ENCODE assay signal across 12 cellular contexts in the genomic region with DNA sequence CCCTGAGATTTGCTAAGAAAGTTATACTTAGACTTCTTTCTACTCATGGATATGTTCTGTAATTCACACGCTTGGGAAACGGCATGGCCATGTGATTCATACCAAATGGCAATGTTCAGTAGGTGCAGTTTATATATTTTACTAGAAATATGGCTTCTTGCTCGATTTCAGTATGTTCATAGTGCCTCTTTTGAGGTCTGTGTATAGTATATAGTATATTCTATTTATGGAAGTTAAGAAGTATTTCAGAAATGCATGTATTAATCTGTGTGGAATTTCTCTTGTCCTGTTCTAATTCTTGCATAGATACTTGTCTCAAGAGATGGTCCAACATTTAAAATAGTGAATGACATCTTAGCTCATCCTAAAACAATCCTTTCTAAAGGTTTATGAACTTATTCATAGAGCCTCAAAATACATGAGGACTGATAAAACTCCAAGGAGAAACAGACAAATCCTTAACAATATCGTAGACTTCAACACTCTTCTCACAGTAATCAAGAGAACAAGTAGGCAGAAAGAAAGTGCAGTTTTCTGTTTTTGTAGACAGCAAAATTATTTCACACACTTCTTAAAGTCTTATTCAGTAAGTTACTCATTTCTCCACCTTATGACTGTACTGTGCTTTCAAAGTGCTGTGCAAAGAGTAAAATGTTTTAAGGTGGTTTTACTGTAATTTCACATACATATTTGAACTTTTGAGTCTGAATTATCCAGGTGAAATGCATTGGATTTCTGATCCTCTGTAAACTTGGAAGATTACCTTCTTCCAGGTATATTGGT. TPM values are rescaled to one million over a fixed set of nuclear protein-coding genes. Genes with fewer than 3 reads are reported as not detected.
DNase-seq lines count a peak whose midpoint lies in the region; ATAC-seq, FAIRE-seq and TF ChIP-seq lines count a peak whose summit lies in the region.
"Had no signal": no experiment of that assay in that cellular context is flagged by ENCODE, and none has a peak within 500 bp of the region (broad histone marks: within the 10 kb centered on the region; RNA-seq: fewer than 3 reads in every experiment).

No MANE protein-coding gene starts in this region.

- no peaks in the 10 kb centered on the region for H3K36me3 Mint-ChIP-seq in activated naive CD8-positive, alpha-beta T cell
- H3K36me3 Mint-ChIP-seq in memory B cell (peaks cover 3% of the 10 kb centered on the region), neural progenitor cell (peaks cover 21% of the 10 kb centered on the region)

- peaks cover 82% of the 10 kb centered on the region for H3K4me1 Mint-ChIP-seq in activated naive CD8-positive, alpha-beta T cell (ENCODE audit: low read depth)
- H3K4me1 Mint-ChIP-seq in memory B cell: peaks cover 33% of the 10 kb centered on the region
- H3K4me1 Mint-ChIP-seq in neural progenitor cell: peaks cover 2% of the 10 kb centered on the region

- H3F3A ChIP-seq in neural progenitor cell (ENCODE audit: low read depth): no peaks in the 10 kb centered on the region

- intact Hi-C loops in colonic mucosa (cut with DNase I): no loop called here

- peak overlapping the region; percentile 42 for H3K27ac Mint-ChIP-seq in activated naive CD8-positive, alpha-beta T cell
- peak overlapping the region; percentile 67 for H3K27ac Mint-ChIP-seq in memory B cell
- no peak overlapping the region for H3K27ac Mint-ChIP-seq in neural progenitor cell

- CTCF ChIA-PET in AG04449 (lab: Yijun Ruan, JAX): interaction anchor here (1.0 to 2.5 kb wide), 2 partner anchors 12 to 60 kb away, joined by 3 to 11 read pairs; a partner anchor contains a TSS

- H3K9me3 Mint-ChIP-seq in activated naive CD8-positive, alpha-beta T cell (ENCODE audit: low read depth): no peaks in the 10 kb centered on the region
- H3K9me3 Mint-ChIP-seq in memory B cell (no peaks in the 10 kb centered on the region), neural progenitor cell (peaks cover 6% of the 10 kb centered on the region)

- peak; percentile 60 for DNase-seq in AG04449 (ENCODE audit: low read depth, low spot score)
- no peak for DNase-seq in GM12892 (ENCODE audit: insufficient read length)
- DNase-seq in memory B cell (ENCODE audit: low spot score in 2 of 2): no peak
- no peak for DNase-seq in H4 (ENCODE audit: low spot score)
- no peak for DNase-seq in colonic mucosa
- no peak for DNase-seq in SK-N-DZ (ENCODE audit: low spot score)
- no peak for DNase-seq in neural progenitor cell (ENCODE audit: low spot score)
- DNase-seq: effector memory CD4-positive, alpha-beta T cell; PC-9; stimulated activated naive CD4-positive, alpha-beta T cell treated with Interleukin-2 at 50 U/mL for 16 hours had no signal

- POLR2A ChIA-PET in AG04449 (lab: Yijun Ruan, JAX): no interaction called here

- no peaks in the 10 kb centered on the region for H3K27me3 Mint-ChIP-seq in activated naive CD8-positive, alpha-beta T cell
- H3K27me3 Mint-ChIP-seq in memory B cell (no peaks in the 10 kb centered on the region), neural progenitor cell (ENCODE audit: insufficient read depth, low read depth) (no peaks in the 10 kb centered on the region)

- peak; percentile 60 for FAIRE-seq in GM12892 (lab: Jason Lieb, UNC)
- FAIRE-seq: D721Med had no signal

- no peak for TF ChIP-seq POLR2A in GM12892 (IDR thresholded peaks at IDR 0.05; ENCODE audit: low read depth, low read length)

- H3K4me3 ChIP-seq in AG04449 (ENCODE audit: low read depth, low read length) (no peak overlapping the region), colonic mucosa (no peak overlapping the region), neural progenitor cell (no peak overlapping the region)
- H3K4me3 ChIP-seq: PC-9 had no signal

- H3K9ac ChIP-seq in colonic mucosa (ENCODE audit: low read depth in 2 of 2, low read length in 2 of 2) (no peak overlapping the region), neural progenitor cell (no peak overlapping the region)

- H3K27me3 ChIP-seq in colonic mucosa: no peaks in the 10 kb centered on the region
- H3K27me3 ChIP-seq in neural progenitor cell: no peaks in the 10 kb centered on the region

- no peak overlapping the region for H2AFZ ChIP-seq in neural progenitor cell (replicated peaks)
- H2AFZ ChIP-seq: PC-9 had no signal

- H3K36me3 ChIP-seq in colonic mucosa (no peaks in the 10 kb centered on the region), neural progenitor cell (no peaks in the 10 kb centered on the region)

- no peak for ATAC-seq in memory B cell (ENCODE audit: low read depth)

- H3K27ac ChIP-seq in colonic mucosa (no peak overlapping the region), neural progenitor cell (no peak overlapping the region)
- H3K27ac ChIP-seq: PC-9 had no signal

- H3K4me1 ChIP-seq in colonic mucosa: peaks cover 7% of the 10 kb centered on the region
- H3K4me1 ChIP-seq in neural progenitor cell: no peaks in the 10 kb centered on the region

- peaks cover 100% of the 10 kb centered on the region for H4K20me1 ChIP-seq in neural progenitor cell (ENCODE audit: low read depth)

- H3K9me3 ChIP-seq in colonic mucosa: no peaks in the 10 kb centered on the region
- no peaks in the 10 kb centered on the region for H3K9me3 ChIP-seq in neural progenitor cell (ENCODE audit: low read depth)

- no peak for TF ChIP-seq CTCF in AG04449 (IDR thresholded peaks at IDR 0.05; ENCODE audit: insufficient read depth, low read length, missing control alignments)
- no peak for TF ChIP-seq CTCF in colonic mucosa (IDR thresholded peaks at IDR 0.05)
- no peak for TF ChIP-seq CTCF in neural progenitor cell (IDR thresholded peaks at IDR 0.05)

- H3K79me2 ChIP-seq in neural progenitor cell (ENCODE audit: low read depth): peaks cover 100% of the 10 kb centered on the region

- no peak overlapping the region for H3K4me2 ChIP-seq in neural progenitor cell
- H3K4me2 ChIP-seq: PC-9 had no signal

- H3K4me3 Mint-ChIP-seq in activated naive CD8-positive, alpha-beta T cell: peak overlapping the region; percentile 65
- no peak overlapping the region for H3K4me3 Mint-ChIP-seq in memory B cell
- no peak overlapping the region for H3K4me3 Mint-ChIP-seq in neural progenitor cell

RNA-seq across cellular contexts. Expression of a gene that starts 11.1 kb away (rescaled TPM):
- polyA plus RNA-seq in GM12892 (2012; ENCODE audit: missing spikeins): 40.5 TPM
- 14.1 and 23.4 TPM in 2 replicates for total RNA-seq in H4 (2014; rRNA removed; shearing (Covaris generic))
- total RNA-seq in colonic mucosa (10 to 100 TPM; 61.3 to 77.9 TPM), neural progenitor cell (ENCODE audit: low replicate concordance) (95.6 and 129 TPM in 2 replicates)
- polyA plus RNA-seq in SK-N-DZ (2014; cell fraction: cytosol; rRNA removed): 34.0 and 44.0 TPM in 2 replicates
- polyA plus RNA-seq in SK-N-DZ (2014; cell fraction: nucleus; rRNA removed): 30.3 and 60.1 TPM in 2 replicates
